Comparison of ENCODE assay signal across 8 cellular contexts in genomic region chr4:16226816-16227461, GRCh38. TPM values are rescaled to one million over a fixed set of nuclear protein-coding genes. Genes with fewer than 3 reads are reported as not detected.
A peak's percentile ranks its signal among the peaks of the same experiment; 100 is the strongest.
DNase-seq lines count a peak whose midpoint lies in the region; ATAC-seq, FAIRE-seq and TF ChIP-seq lines count a peak whose summit lies in the region.

No MANE protein-coding gene starts in this region.

- peak overlapping the region; percentile 83 to 96 (median 94) for H3K4me3 ChIP-seq in HepG2 (replicated peaks in 1 of 3; ENCODE audit: insufficient read depth in 1 of 3, low read depth in 2 of 3, low read length in 3 of 3)

- peak overlapping the region; percentile 90 for H3K9ac ChIP-seq in HepG2 (ENCODE audit: insufficient read depth, low read depth, low read length)

- CTCF ChIA-PET in HepG2 (lab: Yijun Ruan, JAX; ENCODE audit: low intra/inter-chr PET ratio, low total read pairs): no interaction called here

- peaks cover 21% of the 10 kb centered on the region for H4K20me1 ChIP-seq in HepG2 (ENCODE audit: insufficient read depth, low read length)

- TF ChIP-seq EP300 in HepG2 (IDR thresholded peaks at IDR 0.05; ENCODE audit: low read depth in 2 of 2, low read length in 2 of 2): no peak
- TF ChIP-seq EP300 in HepG2 (CRISPR knock-in tag; IDR thresholded peaks at IDR 0.05; ENCODE audit: borderline replicate concordance): no peak

- H3K79me2 ChIP-seq in HepG2 (ENCODE audit: insufficient read depth, low read length): peaks cover 50% of the 10 kb centered on the region

- H3K9me3 ChIP-seq in HepG2 (ENCODE audit: low read length): no peaks in the 10 kb centered on the region

- FAIRE-seq in HepG2 (lab: Jason Lieb, UNC): no peak

- DNase-seq in G401 (ENCODE audit: low spot score) (peak; percentile 71), KBM-7 (peak; percentile 54), HepG2 (ENCODE audit: low spot score) (peak; percentile 35), NCI-H345 (lab: John Stamatoyannopoulos, UW) (no peak)
- DNase-seq in activated CD4-positive, alpha-beta T cell treated with anti-CD3 and anti-CD28 coated beads for 4 hours: peak; percentile 26 to 38
- DNase-seq in stimulated activated CD4-positive, alpha-beta T cell treated with anti-CD3 and anti-CD28 coated beads, TNF-alpha, amount 100 ng/mL, for 1 hour (ENCODE audit: low read depth in 3 of 3, low spot score in 1 of 3): peak in 2 of 3 donors; percentile 5 to 21

- H2AFZ ChIP-seq in HepG2 (ENCODE audit: low read length): no peak overlapping the region

- in situ Hi-C loops in G401 (cut with HindIII; ENCODE audit: low sequenced_read_pairs): no loop called here
- in situ Hi-C loops in KBM-7 (cut with MboI; ENCODE audit: low pct_unique_long_range_greater_than_20kb, low sequenced_read_pairs): no loop called here
- in situ Hi-C loops in HepG2 (cut with HindIII; ENCODE audit: extremely low pct_ligation_motif_present, low pct_unique_long_range_greater_than_20kb): no loop called here

- H3K4me1 ChIP-seq in HepG2 (ENCODE audit: insufficient read depth, low read length): peaks cover 48% of the 10 kb centered on the region

- ATAC-seq in GM21737 (IDR thresholded peaks at IDR 0.05; ENCODE audit: unreplicated experiment): peak; percentile 40
- peak; percentile 72 for ATAC-seq in HepG2

- TF ChIP-seq POLR2A in HepG2 (IDR thresholded peaks at IDR 0.05; ENCODE audit: insufficient read depth in 1 of 2, low read depth in 2 of 2, low read length in 2 of 2): peak; percentile 46 to 63; a peak in 3 of 4 replicates

- no peak for TF ChIP-seq CTCF in HepG2 (CRISPR knock-in tag; IDR thresholded peaks at IDR 0.05)

- H3K36me3 ChIP-seq in HepG2 (replicated peaks in 1 of 2; ENCODE audit: control insufficient read depth in 1 of 2, insufficient read depth in 2 of 2, low read length in 2 of 2): no peaks in the 10 kb centered on the region

- POLR2A ChIA-PET in HepG2 (lab: Yijun Ruan, JAX): interaction anchor here (1.0 to 2.7 kb wide), 5 partner anchors 9 to 545 kb away, joined by 3 to 9 read pairs (median 5); partner anchors contain the start of gene FAM200B

- H3K27ac ChIP-seq in cingulate gyrus (ENCODE audit: low read depth, low read length) (peak overlapping the region; percentile 84), HepG2 (ENCODE audit: extremely low read length, insufficient read depth, low read length) (peak overlapping the region; percentile 90)

- peak; percentile 31; the same call in 1 of the 2 replicates for TF ChIP-seq RAD21 in HepG2 (CRISPR knock-in tag; IDR thresholded peaks at IDR 0.05)

- peak overlapping the region; percentile 94 for H3K4me2 ChIP-seq in HepG2 (ENCODE audit: low read depth, low read length)

- no peaks in the 10 kb centered on the region; a peak in 1 of 5 replicates for H3K27me3 ChIP-seq in HepG2 (ENCODE audit: control insufficient read depth in 1 of 2, insufficient read depth in 2 of 2, low read length in 2 of 2)

- no TSS peak for BruUV-seq in HepG2 (replicated peaks; lab: Mats Ljungman, UMichigan)

- intact Hi-C loops in HepG2 (cut with micrococcal nuclease; ENCODE audit: unreplicated experiment): loop anchor here (10.0 kb wide), 1 partner anchor 542 kb away; the partner anchor contains the start of gene FAM200B

- 0% methylated on average over 11 of the region's 57 CpGs for WGBS in HepG2 (ENCODE audit: low lambda C conversion rate)

TF ChIP-seq in HepG2, 621 proteins besides CTCF, POLR2A, EP300 and RAD21 (continues in another document):
- TF ChIP-seq SIN3A (IDR thresholded peaks at IDR 0.05; ENCODE audit: borderline replicate concordance, low read depth, low read length): 0 out of 2 replicates have a peak, but pooled peaks have one; percentile 12
- TF ChIP-seq HNF4G (IDR thresholded peaks at IDR 0.05; ENCODE audit: borderline replicate concordance, low read depth, low read length): no peak
- no peak for TF ChIP-seq HNF4G (CRISPR knock-in tag; IDR thresholded peaks at IDR 0.05; ENCODE audit: borderline replicate concordance, low read depth)
- peak; percentile 87 for TF ChIP-seq AGO2 (optimal IDR thresholded peaks at IDR 0.05; ENCODE audit: low read depth, low read length)
- TF ChIP-seq GABPB1 (CRISPR knock-in tag; IDR thresholded peaks at IDR 0.05): 0 out of 2 replicates have a peak, but pooled peaks have one; percentile 22
- TF ChIP-seq ZSCAN31 (CRISPR knock-in tag; IDR thresholded peaks at IDR 0.05; ENCODE audit: low read depth): no peak
- peak; percentile 66 for TF ChIP-seq PHF8 (CRISPR knock-in tag; IDR thresholded peaks at IDR 0.05)
- no peak for TF ChIP-seq FOXO1 (CRISPR knock-in tag; IDR thresholded peaks at IDR 0.05)
- TF ChIP-seq ZNF136 (CRISPR knock-in tag; IDR thresholded peaks at IDR 0.05; ENCODE audit: low read depth): no peak
- TF ChIP-seq CEBPG (CRISPR knock-in tag; IDR thresholded peaks at IDR 0.05): no peak
- no peak for TF ChIP-seq ZBTB2 (CRISPR knock-in tag; IDR thresholded peaks at IDR 0.05; ENCODE audit: low read depth)
- TF ChIP-seq FOXA3 (CRISPR knock-in tag; IDR thresholded peaks at IDR 0.05): no peak
- peak; percentile 64; the same call in 1 of the 2 replicates for TF ChIP-seq KDM2A (CRISPR knock-in tag; IDR thresholded peaks at IDR 0.05; ENCODE audit: borderline replicate concordance, low read depth)
- no peak for TF ChIP-seq BCLAF1 (IDR thresholded peaks at IDR 0.05)

RNA-seq across cellular contexts. Expression of gene TAPT1, which starts 0.7 kb away (rescaled TPM):
- 8.4 and 9.1 TPM in 2 replicates for total RNA-seq in G401 (2014; rRNA removed; shearing (Covaris generic))
- total RNA-seq in HepG2 (2016; rRNA removed; fragmentation: Illumina TruSeq; extraction: Trizol): 16.3 and 24.5 TPM in 2 replicates
- total RNA-seq in HepG2 (2016; cell fraction: cytosol; rRNA removed; fragmentation: Illumina TruSeq; extraction: Trizol; ENCODE audit: low read depth): 3.1 and 5.0 TPM in 2 replicates
- 11.6 and 24.9 TPM in 2 replicates for total RNA-seq in HepG2 (2016; cell fraction: insoluble cytoplasmic fraction; rRNA removed; fragmentation: Illumina TruSeq; extraction: Trizol)
- 10.7 and 11.1 TPM in 2 replicates for total RNA-seq in HepG2 (2016; cell fraction: membrane; rRNA removed; fragmentation: Illumina TruSeq; extraction: Trizol)
- total RNA-seq in HepG2 (2016; cell fraction: nucleus; rRNA removed; fragmentation: Illumina TruSeq; extraction: Trizol): 37.3 and 37.6 TPM in 2 replicates
- 23.3 and 25.3 TPM in 2 replicates for polyA plus RNA-seq in HepG2 (2011; rRNA removed)
- 8.3 and 13.6 TPM in 2 replicates for polyA plus RNA-seq in HepG2 (2011; cell fraction: cytosol; rRNA removed)
- 30.6 and 35.1 TPM in 2 replicates for polyA plus RNA-seq in HepG2 (2011; cell fraction: nucleus; rRNA removed)
- polyA plus RNA-seq in HepG2 (2012): 19.8 and 24.0 TPM in 2 replicates
- polyA plus RNA-seq in HepG2 (2016; cell fraction: cytosol; fragmentation: Illumina TruSeq; extraction: Trizol; ENCODE audit: low read depth): 2.9 and 3.6 TPM in 2 replicates
- 10.6 and 12.6 TPM in 2 replicates for polyA plus RNA-seq in HepG2 (2016; cell fraction: insoluble cytoplasmic fraction; fragmentation: Illumina TruSeq; extraction: Trizol; ENCODE audit: low read depth)
- polyA plus RNA-seq in HepG2 (2016; cell fraction: membrane; fragmentation: Illumina TruSeq; extraction: Trizol; ENCODE audit: low read depth): 6.8 and 7.3 TPM in 2 replicates
- polyA plus RNA-seq in HepG2 (2016; cell fraction: nucleus; fragmentation: Illumina TruSeq; extraction: Trizol; ENCODE audit: insufficient read depth, low read depth): 51.8 and 52.9 TPM in 2 replicates
- polyA minus RNA-seq in HepG2 (2011; rRNA and poly(A)+ RNA removed; ENCODE audit: low replicate concordance): 15.2 and 37.2 TPM in 2 replicates
- 17.0 and 19.9 TPM in 2 replicates for polyA minus RNA-seq in HepG2 (2011; cell fraction: cytosol; rRNA and poly(A)+ RNA removed)
- 102 TPM in 2 replicates for polyA minus RNA-seq in HepG2 (2011; cell fraction: nucleus; rRNA and poly(A)+ RNA removed)
